ENCODE assay signal across 18 cellular contexts in genomic region chr4:1639299-1639868, GRCh38. TPM values are rescaled to one million over a fixed set of nuclear protein-coding genes. Genes with fewer than 3 reads are reported as not detected.
DNase-seq lines count a peak whose midpoint lies in the region; ATAC-seq and TF ChIP-seq lines count a peak whose summit lies in the region.
"Had no signal": no experiment of that assay in that cellular context is flagged by ENCODE, and none has a peak within 500 bp of the region (broad histone marks: within the 10 kb centered on the region; RNA-seq: fewer than 3 reads in every experiment).

No MANE protein-coding gene starts in this region.

- H2BK12ac ChIP-seq in neuronal stem cell (ENCODE audit: low read length): no peak overlapping the region

- H3K4me1 ChIP-seq in heart left ventricle (no peaks in the 10 kb centered on the region), neuronal stem cell (ENCODE audit: control insufficient read depth in 2 of 2, insufficient read depth in 1 of 2, low read depth in 1 of 2, low read length in 2 of 2) (no peaks in the 10 kb centered on the region)
- H3K4me1 ChIP-seq: A549, HAP-1 had no signal

- H3K9ac ChIP-seq in neuronal stem cell (ENCODE audit: low read depth, low read length, poor library complexity): no peak overlapping the region

- no peak overlapping the region for H3K4ac ChIP-seq in neuronal stem cell (ENCODE audit: low read length)

- H2BK15ac ChIP-seq in neuronal stem cell (ENCODE audit: low read length): no peak overlapping the region

- H3K27me3 ChIP-seq in heart left ventricle: no peaks in the 10 kb centered on the region
- H3K27me3 ChIP-seq in neuronal stem cell (ENCODE audit: control insufficient read depth in 3 of 3, insufficient read depth in 3 of 3, low read depth in 1 of 3, low read length in 3 of 3): peaks cover 0 to 7% (median 2%) of the 10 kb centered on the region in 3 experiments

- WGBS in heart left ventricle, 4 donors: 80 to 89% (median 81%) methylated on average over 6 to 11 of the region's 11 CpGs
- no CpG with 5 or more reads among the region's 11 CpGs for WGBS in neuronal stem cell (ENCODE audit: extremely low coverage in 2 of 2, insufficient read length in 2 of 2, insufficient replicate concordance in 1 of 2), 2 donors

- peak overlapping the region; percentile 73 for H3K23ac ChIP-seq in neuronal stem cell (ENCODE audit: low read depth, low read length, poor library complexity)

- no peak overlapping the region for H2AFZ ChIP-seq in neuronal stem cell (ENCODE audit: low read length)

- H3K14ac ChIP-seq in neuronal stem cell (ENCODE audit: low read length): no peak overlapping the region

- peaks cover 2% of the 10 kb centered on the region for H3K79me1 ChIP-seq in neuronal stem cell (ENCODE audit: low read depth, low read length)

- H2BK5ac ChIP-seq in neuronal stem cell (ENCODE audit: low read length): no peak overlapping the region

- H3K4me2 ChIP-seq in neuronal stem cell (ENCODE audit: insufficient read depth, low read length, poor library complexity, severe bottlenecking): no peak overlapping the region
- H3K4me2 ChIP-seq: A549 had no signal

- no peak overlapping the region for H2AK5ac ChIP-seq in neuronal stem cell (ENCODE audit: low read depth, low read length)

- ATAC-seq in Right ventricle myocardium inferior (no peak), heart left ventricle (no peak), left lobe of liver (peak; percentile 58)
- ATAC-seq: A549 had no signal

- H3K4me3 ChIP-seq in heart left ventricle (no peak overlapping the region), neuronal stem cell (ENCODE audit: low read length in 2 of 2) (no peak overlapping the region)
- H3K4me3 ChIP-seq: A549, HAP-1 had no signal

- no peak overlapping the region for H4K8ac ChIP-seq in neuronal stem cell (ENCODE audit: low read depth, low read length)

- H3K36me3 ChIP-seq in heart left ventricle (no peaks in the 10 kb centered on the region), neuronal stem cell (replicated peaks in 1 of 2; ENCODE audit: control insufficient read depth in 2 of 2, insufficient read depth in 2 of 2, low read length in 2 of 2) (no peaks in the 10 kb centered on the region)
- H3K36me3 ChIP-seq: HAP-1 had no signal

- peak; percentile 50 for DNase-seq in Right ventricle myocardium inferior (ENCODE audit: missing footprints)
- no peak for DNase-seq in heart left ventricle
- no peak for DNase-seq in left lobe of liver (ENCODE audit: low spot score)
- DNase-seq in neuronal stem cell (ENCODE audit: low spot score): no peak
- no peak for DNase-seq in OCI-M1 (lab: John Stamatoyannopoulos, UW)
- DNase-seq in SHP77 (lab: John Stamatoyannopoulos, UW): no peak
- no peak for DNase-seq in activated CD8-positive, alpha-beta memory T cell treated with anti-CD3 and anti-CD28 coated beads, Interleukin-2, amount 50 U/mL, for 4 hours
- DNase-seq: AML-193; CD4-positive, CD25-positive, alpha-beta regulatory T cell; CD8-positive, alpha-beta memory T cell; COR-L47; DMS 273 treated with DMSO at 0.1 percent for 48 hours; DMS53; DND-41; EL had no signal

- H4K91ac ChIP-seq in neuronal stem cell (ENCODE audit: low read depth, low read length, poor library complexity): no peak overlapping the region

- H3K27ac ChIP-seq in heart left ventricle: no peak overlapping the region
- H3K27ac ChIP-seq in neuronal stem cell (replicated peaks; ENCODE audit: low read length): no peak overlapping the region
- H3K27ac ChIP-seq: 22Rv1, A549 had no signal

- no peak overlapping the region for H2BK120ac ChIP-seq in neuronal stem cell (ENCODE audit: low read depth, low read length)

- intact Hi-C loops in Right ventricle myocardium inferior (cut with DNase I) (no loop called here), heart left ventricle (cut with DNase I) (no loop called here)

- TF ChIP-seq CTCF in heart left ventricle (IDR thresholded peaks at IDR 0.05): no peak

- no peak for TF ChIP-seq POLR2A in heart left ventricle (IDR thresholded peaks at IDR 0.05)

- no peak overlapping the region for H3K18ac ChIP-seq in neuronal stem cell (ENCODE audit: low read length)

- peaks cover 0 to 12% (median 0%) of the 10 kb centered on the region in 12 donors for H3K9me3 ChIP-seq in heart left ventricle
- peaks cover 0 to 2% of the 10 kb centered on the region in 2 donors for H3K9me3 ChIP-seq in neuronal stem cell (replicated peaks in 1 of 2; ENCODE audit: control insufficient read depth in 2 of 2, insufficient read depth in 1 of 2, low read depth in 1 of 2, low read length in 2 of 2)
- H3K9me3 ChIP-seq: A549, HAP-1 had no signal

RNA-seq across cellular contexts. Expression of gene FAM53A, which starts 44.7 kb away (rescaled TPM):
- total RNA-seq in Right ventricle myocardium inferior (0.49 TPM), heart left ventricle (1 to 10 TPM in 4 of 9 donors, under 1 TPM in 5; 0.42 to 2.3 (median 0.99) TPM), left lobe of liver (2.2 TPM)
- polyA plus RNA-seq in heart left ventricle: 1 to 10 TPM in 1 of 2 donors, under 1 TPM in 1; 0.88 to 1.4 TPM
- polyA plus RNA-seq in neuronal stem cell (2013, experiment 1 of 2): 2.0 TPM
- 1.3 TPM for polyA plus RNA-seq in neuronal stem cell (2013, experiment 2 of 2)
